22 cellular contexts compared by ENCODE assay signal in the genomic region with DNA sequence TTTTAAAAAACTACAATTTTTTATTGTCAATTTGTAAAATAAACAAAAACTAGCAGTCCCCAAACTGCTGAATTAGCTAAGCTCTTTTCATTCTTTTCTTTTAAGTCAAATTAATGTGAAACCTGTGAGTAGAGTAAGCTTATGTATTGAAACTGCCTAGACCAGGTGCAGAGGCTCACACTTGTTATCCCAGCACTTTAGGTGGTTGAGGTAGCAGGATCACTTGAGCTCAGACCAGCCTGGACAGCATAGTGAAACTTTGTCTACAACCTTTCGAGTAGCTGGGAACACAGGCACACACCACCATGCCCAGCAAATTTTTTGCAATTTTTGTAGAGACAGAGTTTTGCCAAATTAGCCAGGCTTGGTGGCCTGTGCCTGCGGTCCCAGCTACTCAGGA.
"Had no signal": no experiment of that assay in that cellular context is flagged by ENCODE, and none has a peak within 500 bp of the region (broad histone marks: within the 10 kb centered on the region; RNA-seq: fewer than 3 reads in every experiment).

No MANE protein-coding gene starts in this region.

- H3K4me1 ChIP-seq: colonic mucosa, esophagus squamous epithelium, gastrocnemius medialis, left lung, parathyroid adenoma, tibial artery had no signal

- DNase-seq: activated naive CD4-positive, alpha-beta T cell treated with anti-CD3 and anti-CD28 coated beads for 36 hours; activated naive CD8-positive, alpha-beta T cell treated with anti-CD3 and anti-CD28 coated beads, Interleukin-2, amount 10 ng/mL, durations not matched to agents 7 days and 5 days; activated T-cell treated with anti-CD3 and anti-CD28 coated beads, Interleukin-2, amount 50 U/mL, for 24 hours; amniotic stem cell; colonic mucosa; dorsolateral prefrontal cortex; effector memory CD8-positive, alpha-beta T cell; esophagus squamous epithelium; gastrocnemius medialis; hippocampal formation; kidney glomerular epithelial cell; left lung; naive B cell; nucleus accumbens; right cardiac atrium; stimulated activated CD4-positive, alpha-beta T cell treated with anti-CD3 and anti-CD28 coated beads, Interleukin-1b, Interleukin-23, amount 100 ng/mL, for 48 hours; stimulated activated naive CD8-positive, alpha-beta T cell treated with anti-CD3 and anti-CD28 coated beads, Interleukin-15, amount 100 ng/mL, for 72 hours; tibial artery had no signal

- H2AFZ ChIP-seq: parathyroid adenoma had no signal

- ATAC-seq: effector memory CD8-positive, alpha-beta T cell; gastrocnemius medialis; left lung; right cardiac atrium; stimulated activated naive CD8-positive, alpha-beta T cell treated with anti-CD3 and anti-CD28 coated beads, Interleukin-15, amount 100 ng/mL, for 72 hours; WTC11 had no signal

- H3K9ac ChIP-seq: parathyroid adenoma had no signal

- H3K9me3 ChIP-seq: colonic mucosa, esophagus squamous epithelium, gastrocnemius medialis had no signal

- H3K27me3 ChIP-seq: colonic mucosa, dorsolateral prefrontal cortex, esophagus squamous epithelium, gastrocnemius medialis, left lung, tibial artery had no signal

- H3K27ac ChIP-seq: colonic mucosa, dorsolateral prefrontal cortex, esophagus squamous epithelium, gastrocnemius medialis, left lung, parathyroid adenoma, tibial artery had no signal

- H3K4me3 ChIP-seq: colonic mucosa, dorsolateral prefrontal cortex, esophagus squamous epithelium, gastrocnemius medialis, left lung, lung, tibial artery had no signal

- FAIRE-seq: bronchial epithelial cell had no signal

- H3K36me3 ChIP-seq: colonic mucosa had no signal
